Comparison of ENCODE assay signal across 1 cellular context in genomic region chr5:172188893-172189692, GRCh38.
TF ChIP-seq lines count a peak whose summit lies in the region.

No MANE protein-coding gene starts in this region.

TF ChIP-seq in HepG2, 621 proteins besides CTCF, POLR2A, EP300 and RAD21 (continued from another document):
- TF ChIP-seq HBP1 (CRISPR knock-in tag; IDR thresholded peaks at IDR 0.05; ENCODE audit: low read depth) (0 out of 2 replicates have a peak, but pooled peaks have one; percentile 1), ETV5 (CRISPR knock-in tag; IDR thresholded peaks at IDR 0.05; ENCODE audit: borderline replicate concordance) (no peak), BRCA1 (CRISPR knock-in tag; IDR thresholded peaks at IDR 0.05) (0 out of 2 replicates have a peak, but pooled peaks have one; percentile 13), IKZF4 (CRISPR knock-in tag; IDR thresholded peaks at IDR 0.05; ENCODE audit: borderline replicate concordance, low read depth, not compliant biosample characterization) (peak; percentile 9), HNF4A (CRISPR knock-in tag; IDR thresholded peaks at IDR 0.05) (no peak), ZSCAN5A (CRISPR knock-in tag; IDR thresholded peaks at IDR 0.05; ENCODE audit: borderline replicate concordance) (peak; percentile 17; the same call in 1 of the 2 replicates), DZIP1 (CRISPR knock-in tag; IDR thresholded peaks at IDR 0.05) (no peak), FOXO1 (CRISPR knock-in tag; IDR thresholded peaks at IDR 0.05) (no peak), ZBTB39 (CRISPR knock-in tag; IDR thresholded peaks at IDR 0.05) (no peak), HMG20A (CRISPR knock-in tag; IDR thresholded peaks at IDR 0.05; ENCODE audit: borderline replicate concordance) (no peak), SAP130 (CRISPR knock-in tag; IDR thresholded peaks at IDR 0.05; ENCODE audit: low read depth) (0 out of 2 replicates have a peak, but pooled peaks have one; percentile 17), SRF (IDR thresholded peaks at IDR 0.05; ENCODE audit: low read depth, low read length) (no peak), TP53 (CRISPR knock-in tag; conservative IDR thresholded peaks at IDR 0.05) (0 out of 2 replicates have a peak, but pooled peaks have one; percentile 3), ZBTB38 (CRISPR knock-in tag; IDR thresholded peaks at IDR 0.05) (peak; percentile 65; the same call in 1 of the 2 replicates), MTA1 (CRISPR knock-in tag; IDR thresholded peaks at IDR 0.05; ENCODE audit: borderline replicate concordance) (no peak), AKNA (CRISPR knock-in tag; IDR thresholded peaks at IDR 0.05; ENCODE audit: borderline replicate concordance) (peak; percentile 42; the same call in 1 of the 2 replicates), FOXK2 (IDR thresholded peaks at IDR 0.05) (no peak), ZSCAN21 (CRISPR knock-in tag; IDR thresholded peaks at IDR 0.05; ENCODE audit: borderline replicate concordance) (no peak), POGZ (CRISPR knock-in tag; IDR thresholded peaks at IDR 0.05) (no peak)
